In the genomic region with DNA sequence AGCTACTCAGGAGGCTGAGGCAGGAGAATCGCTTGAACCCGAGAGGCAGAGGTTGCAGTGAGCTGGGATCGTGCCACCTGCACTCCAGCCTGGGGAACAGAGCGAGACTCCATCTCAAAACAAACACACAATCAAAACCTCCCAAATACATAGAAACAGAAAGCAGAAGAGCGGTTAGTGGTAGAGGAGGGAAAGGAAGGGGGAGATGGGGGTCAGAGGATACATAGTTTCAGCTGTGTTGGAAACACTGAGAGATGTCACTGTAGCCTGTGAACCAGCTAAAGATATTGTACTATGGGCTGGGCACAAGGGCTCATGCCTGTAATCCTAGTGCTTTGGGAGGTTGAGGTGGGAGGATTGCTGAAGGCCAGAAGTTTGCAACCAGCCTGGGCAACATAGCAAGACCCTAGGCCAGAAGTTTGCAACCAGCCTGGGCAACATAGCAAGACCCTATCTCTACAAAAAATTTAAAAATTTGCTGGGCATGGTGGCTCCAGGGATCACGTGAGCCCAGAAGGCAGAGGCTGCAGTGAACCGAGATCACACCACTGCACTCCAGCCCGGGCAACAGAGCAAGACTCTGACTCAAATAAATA, we compare ENCODE assay signal across 1 cellular context.
TF ChIP-seq lines count a peak whose summit lies in the region.

No MANE protein-coding gene starts in this region.

TF ChIP-seq in K562, 482 proteins besides CTCF, POLR2A, EP300 and RAD21 (continued from another document):
- TF ChIP-seq SIN3A (IDR thresholded peaks at IDR 0.05; ENCODE audit: borderline replicate concordance in 2 of 2, control insufficient read depth in 1 of 2, low read depth in 2 of 2, low read length in 2 of 2) (no peak), ZBTB2 (IDR thresholded peaks at IDR 0.05) (no peak), ZNF668 (CRISPR knock-in tag; IDR thresholded peaks at IDR 0.05) (no peak), NR1H2 (CRISPR knock-in tag; IDR thresholded peaks at IDR 0.05) (no peak)
